Comparison of ENCODE assay signal across 23 cellular contexts in the genomic region with DNA sequence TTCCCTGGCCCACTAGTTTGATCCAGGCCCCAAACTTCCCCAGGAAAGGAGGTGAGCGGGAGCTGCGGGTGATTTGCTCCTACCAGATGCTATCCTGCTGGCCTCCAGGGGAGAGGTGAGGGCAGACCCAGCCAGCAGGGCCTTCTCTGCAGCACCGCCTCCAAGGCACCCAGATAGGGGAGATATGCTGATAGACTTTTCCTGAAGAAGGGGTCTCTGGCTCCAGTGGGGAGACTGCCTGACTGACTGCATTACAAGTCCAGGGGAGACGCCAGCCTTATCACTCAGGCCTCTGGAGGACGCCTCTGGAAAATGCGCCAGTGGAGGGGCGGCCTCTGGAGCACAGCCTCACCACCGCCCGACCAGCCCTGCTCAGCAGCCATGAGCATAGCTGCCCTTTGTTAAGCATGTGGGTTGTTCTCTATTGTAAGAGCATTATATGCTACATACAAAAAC.
DNase-seq lines count a peak whose midpoint lies in the region; ATAC-seq and TF ChIP-seq lines count a peak whose summit lies in the region.
"Had no signal": no experiment of that assay in that cellular context is flagged by ENCODE, and none has a peak within 500 bp of the region (broad histone marks: within the 10 kb centered on the region; RNA-seq: fewer than 3 reads in every experiment).

No MANE protein-coding gene starts in this region.

- H3K4me2 ChIP-seq in hepatocyte = no peak overlapping the region

- H3K4me1 ChIP-seq in Peyer's patch = no peaks in the 10 kb centered on the region
- H3K4me1 ChIP-seq in sigmoid colon = no peaks in the 10 kb centered on the region
- H3K4me1 ChIP-seq in hepatocyte (ENCODE audit: insufficient read depth) = peaks cover 1% of the 10 kb centered on the region
- H3K4me1 ChIP-seq: colonic mucosa had no signal

- ATAC-seq in left colon = peak; percentile 15

- no peaks in the 10 kb centered on the region for H3K36me3 ChIP-seq in Peyer's patch
- H3K36me3 ChIP-seq in sigmoid colon = no peaks in the 10 kb centered on the region
- H3K36me3 ChIP-seq in hepatocyte (replicated peaks; ENCODE audit: insufficient read depth, low read depth) = no peaks in the 10 kb centered on the region
- H3K36me3 ChIP-seq: brain microvascular endothelial cell, colonic mucosa, thoracic aorta had no signal

- TF ChIP-seq CTCF in Peyer's patch (IDR thresholded peaks at IDR 0.05) (no peak), sigmoid colon (IDR thresholded peaks at IDR 0.05) (no peak), hepatocyte (IDR thresholded peaks at IDR 0.05; ENCODE audit: poor library complexity) (no peak)

- no peaks in the 10 kb centered on the region for H3K27me3 ChIP-seq in Peyer's patch
- no peaks in the 10 kb centered on the region for H3K27me3 ChIP-seq in sigmoid colon
- H3K27me3 ChIP-seq in hepatocyte = no peaks in the 10 kb centered on the region
- H3K27me3 ChIP-seq: brain microvascular endothelial cell, colonic mucosa had no signal

- H3K4me3 ChIP-seq in Peyer's patch = no peak overlapping the region
- H3K4me3 ChIP-seq in sigmoid colon = no peak overlapping the region
- H3K4me3 ChIP-seq in hepatocyte = no peak overlapping the region
- H3K4me3 ChIP-seq: colonic mucosa, skin epidermis, thoracic aorta had no signal

- no peak overlapping the region for H2AFZ ChIP-seq in hepatocyte

- H4K20me1 ChIP-seq in hepatocyte (ENCODE audit: insufficient read depth, poor library complexity, severe bottlenecking) = no peaks in the 10 kb centered on the region

- TF ChIP-seq POLR2A in Peyer's patch (IDR thresholded peaks at IDR 0.05) = no peak
- TF ChIP-seq POLR2A in sigmoid colon (IDR thresholded peaks at IDR 0.05) = no peak

- 92 to 97% methylated on average over 9 of the region's 9 CpGs for WGBS in sigmoid colon, 2 donors
- 87% methylated on average over 9 of the region's 9 CpGs for WGBS in hepatocyte (ENCODE audit: low lambda C conversion rate, missing lambda C conversion rate)

- no peak overlapping the region for H3K27ac ChIP-seq in Peyer's patch
- H3K27ac ChIP-seq in sigmoid colon = no peak overlapping the region
- H3K27ac ChIP-seq in hepatocyte = no peak overlapping the region
- H3K27ac ChIP-seq: brain microvascular endothelial cell, colonic mucosa, skin epidermis, thoracic aorta had no signal

- H3K79me2 ChIP-seq in hepatocyte = no peaks in the 10 kb centered on the region

- H3K9me3 ChIP-seq in Peyer's patch (no peaks in the 10 kb centered on the region), sigmoid colon (no peaks in the 10 kb centered on the region), hepatocyte (ENCODE audit: low read depth) (no peaks in the 10 kb centered on the region)
- H3K9me3 ChIP-seq: colonic mucosa, thoracic aorta had no signal

- peak; percentile 12 for DNase-seq in activated CD4-positive, CD25-positive, alpha-beta regulatory T cell treated with anti-CD3 and anti-CD28 coated beads, Interleukin-2, amount 50 U/mL, for 72 hours
- DNase-seq in activated CD4-positive, CD25-positive, alpha-beta regulatory T cell (lab: John Stamatoyannopoulos, UW) = no peak
- DNase-seq in Peyer's patch (peak in 2 of 3 donors; percentile 33 to 38), left colon (no peak), sigmoid colon (peak; percentile 44), glomerular visceral epithelial cell (ENCODE audit: extremely low spot score) (no peak), hepatocyte (ENCODE audit: low spot score) (no peak)
- no peak for DNase-seq in activated CD4-positive, alpha-beta T cell treated with anti-CD3 and anti-CD28 coated beads, Interleukin-2, amount 50 U/mL, for 1 hour
- DNase-seq: 8988T; AML-193; brain microvascular endothelial cell; colonic mucosa; GF-D8; Karpas-422; MV-4-11; NCI-H187; NCI-H748 treated with DMSO at 0.1 percent for 48 hours; nephron progenitor cell; SIG-M5; stimulated activated CD4-positive, alpha-beta T cell treated with anti-CD3 and anti-CD28 coated beads, Interleukin-2, amount 100 ng/mL, for 24 hours; stimulated activated naive CD4-positive, alpha-beta T cell had no signal

- H3K9me2 ChIP-seq in hepatocyte (replicated peaks; ENCODE audit: insufficient read depth) = no peaks in the 10 kb centered on the region

- no peak for TF ChIP-seq EP300 in sigmoid colon (IDR thresholded peaks at IDR 0.05)

- intact Hi-C loops in left colon (cut with DNase I, micrococcal nuclease) = no loop called here
- intact Hi-C loops in sigmoid colon (cut with DNase I) = no loop called here

Comparison
In these comparisons a context has a peak if more than half of its experiments do, and no peak if none do; other contexts are left out.
1. DNase-seq: peak in activated CD4-positive, CD25-positive, alpha-beta regulatory T cell treated with anti-CD3 and anti-CD28 coated beads, Interleukin-2, amount 50 U/mL, for 72 hours (single experiment), Peyer's patch (2 of 3) and sigmoid colon (single experiment); none in activated CD4-positive, CD25-positive, alpha-beta regulatory T cell (0 of 4), left colon (0 of 2), glomerular visceral epithelial cell (single experiment), hepatocyte (single experiment) and activated CD4-positive, alpha-beta T cell treated with anti-CD3 and anti-CD28 coated beads, Interleukin-2, amount 50 U/mL, for 1 hour (single experiment).